ENCODE assay signal across 1 cellular context in the genomic region with DNA sequence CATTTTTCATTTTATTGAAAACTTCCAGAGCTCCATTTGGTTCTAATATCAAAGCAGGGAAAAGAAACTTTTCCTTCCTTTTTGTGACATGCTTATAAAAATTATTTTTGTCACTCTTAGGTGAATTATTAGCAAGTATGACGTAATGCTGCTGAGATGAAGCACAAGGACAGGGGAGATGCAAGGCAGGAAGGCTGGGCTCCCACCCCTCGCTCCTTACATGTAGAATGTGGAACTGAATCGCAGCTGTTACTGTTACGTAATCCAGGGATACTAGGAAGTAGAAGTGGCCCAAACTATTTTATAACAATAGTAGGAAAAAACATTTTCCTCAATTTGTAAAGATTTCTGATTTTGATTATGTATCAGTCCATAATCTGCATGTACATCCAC.
TF ChIP-seq lines count a peak whose summit lies in the region.

No MANE protein-coding gene starts in this region.

TF ChIP-seq in HepG2, 621 proteins besides CTCF, POLR2A, EP300 and RAD21:
- TF ChIP-seq GFI1 (CRISPR knock-in tag; IDR thresholded peaks at IDR 0.05; ENCODE audit: borderline replicate concordance): no peak
- no peak for TF ChIP-seq ZNF850 (CRISPR knock-in tag; conservative IDR thresholded peaks at IDR 0.05)
- TF ChIP-seq ZNF609 (CRISPR knock-in tag; IDR thresholded peaks at IDR 0.05; ENCODE audit: borderline replicate concordance): no peak
- no peak for TF ChIP-seq ZNF180 (CRISPR knock-in tag; IDR thresholded peaks at IDR 0.05; ENCODE audit: borderline replicate concordance, low read depth)
- TF ChIP-seq ZC3H13 (CRISPR knock-in tag; IDR thresholded peaks at IDR 0.05): no peak
- peak; percentile 95 for TF ChIP-seq ATF7 (IDR thresholded peaks at IDR 0.05)
- TF ChIP-seq ATF7 (CRISPR knock-in tag; IDR thresholded peaks at IDR 0.05): no peak
- 0 out of 2 replicates have a peak, but pooled peaks have one; percentile 24 for TF ChIP-seq ELF1 (CRISPR knock-in tag; IDR thresholded peaks at IDR 0.05)
- TF ChIP-seq NR2F2 (IDR thresholded peaks at IDR 0.05; ENCODE audit: borderline replicate concordance, low read depth): no peak
- peak; percentile 76 for TF ChIP-seq CREB1 (IDR thresholded peaks at IDR 0.05)
- TF ChIP-seq CREB1 (CRISPR knock-in tag; IDR thresholded peaks at IDR 0.05): no peak; the same call in 1 of the 2 replicates
- TF ChIP-seq ZNF552 (CRISPR knock-in tag; IDR thresholded peaks at IDR 0.05; ENCODE audit: borderline replicate concordance): no peak
- no peak for TF ChIP-seq GLI4 (CRISPR knock-in tag; IDR thresholded peaks at IDR 0.05; ENCODE audit: borderline replicate concordance)
- peak; percentile 65; the same call in 1 of the 2 replicates for TF ChIP-seq CEBPB (IDR thresholded peaks at IDR 0.05; ENCODE audit: borderline replicate concordance, low read depth, low read length)
- peak; percentile 22; the same call in 1 of the 2 replicates for TF ChIP-seq CEBPG (CRISPR knock-in tag; IDR thresholded peaks at IDR 0.05)
- TF ChIP-seq, protein P1, sequence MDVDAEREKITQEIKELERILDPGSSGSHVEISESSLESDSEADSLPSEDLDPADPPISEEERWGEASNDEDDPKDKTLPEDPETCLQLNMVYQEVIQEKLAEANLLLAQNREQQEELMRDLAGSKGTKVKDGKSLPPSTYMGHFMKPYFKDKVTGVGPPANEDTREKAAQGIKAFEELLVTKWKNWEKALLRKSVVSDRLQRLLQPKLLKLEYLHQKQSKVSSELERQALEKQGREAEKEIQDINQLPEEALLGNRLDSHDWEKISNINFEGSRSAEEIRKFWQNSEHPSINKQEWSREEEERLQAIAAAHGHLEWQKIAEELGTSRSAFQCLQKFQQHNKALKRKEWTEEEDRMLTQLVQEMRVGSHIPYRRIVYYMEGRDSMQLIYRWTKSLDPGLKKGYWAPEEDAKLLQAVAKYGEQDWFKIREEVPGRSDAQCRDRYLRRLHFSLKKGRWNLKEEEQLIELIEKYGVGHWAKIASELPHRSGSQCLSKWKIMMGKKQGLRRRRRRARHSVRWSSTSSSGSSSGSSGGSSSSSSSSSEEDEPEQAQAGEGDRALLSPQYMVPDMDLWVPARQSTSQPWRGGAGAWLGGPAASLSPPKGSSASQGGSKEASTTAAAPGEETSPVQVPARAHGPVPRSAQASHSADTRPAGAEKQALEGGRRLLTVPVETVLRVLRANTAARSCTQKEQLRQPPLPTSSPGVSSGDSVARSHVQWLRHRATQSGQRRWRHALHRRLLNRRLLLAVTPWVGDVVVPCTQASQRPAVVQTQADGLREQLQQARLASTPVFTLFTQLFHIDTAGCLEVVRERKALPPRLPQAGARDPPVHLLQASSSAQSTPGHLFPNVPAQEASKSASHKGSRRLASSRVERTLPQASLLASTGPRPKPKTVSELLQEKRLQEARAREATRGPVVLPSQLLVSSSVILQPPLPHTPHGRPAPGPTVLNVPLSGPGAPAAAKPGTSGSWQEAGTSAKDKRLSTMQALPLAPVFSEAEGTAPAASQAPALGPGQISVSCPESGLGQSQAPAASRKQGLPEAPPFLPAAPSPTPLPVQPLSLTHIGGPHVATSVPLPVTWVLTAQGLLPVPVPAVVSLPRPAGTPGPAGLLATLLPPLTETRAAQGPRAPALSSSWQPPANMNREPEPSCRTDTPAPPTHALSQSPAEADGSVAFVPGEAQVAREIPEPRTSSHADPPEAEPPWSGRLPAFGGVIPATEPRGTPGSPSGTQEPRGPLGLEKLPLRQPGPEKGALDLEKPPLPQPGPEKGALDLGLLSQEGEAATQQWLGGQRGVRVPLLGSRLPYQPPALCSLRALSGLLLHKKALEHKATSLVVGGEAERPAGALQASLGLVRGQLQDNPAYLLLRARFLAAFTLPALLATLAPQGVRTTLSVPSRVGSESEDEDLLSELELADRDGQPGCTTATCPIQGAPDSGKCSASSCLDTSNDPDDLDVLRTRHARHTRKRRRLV (CRISPR knock-in tag; IDR thresholded peaks at IDR 0.05): no peak
- no peak for TF ChIP-seq ZNF510 (CRISPR knock-in tag; IDR thresholded peaks at IDR 0.05; ENCODE audit: low read depth)
- TF ChIP-seq ZNF788 (CRISPR knock-in tag; IDR thresholded peaks at IDR 0.05; ENCODE audit: borderline replicate concordance): peak; percentile 28; the same call in 1 of the 2 replicates
- no peak for TF ChIP-seq DNMT3B (CRISPR knock-in tag; conservative IDR thresholded peaks at IDR 0.05)
- 0 out of 2 replicates have a peak, but pooled peaks have one; percentile 38 for TF ChIP-seq ZNF772 (CRISPR knock-in tag; IDR thresholded peaks at IDR 0.05)
- TF ChIP-seq TBX2 (CRISPR knock-in tag; IDR thresholded peaks at IDR 0.05; ENCODE audit: borderline replicate concordance): peak; percentile 2; the same call in 1 of the 2 replicates
- TF ChIP-seq FOXO1 (CRISPR knock-in tag; IDR thresholded peaks at IDR 0.05): no peak
- TF ChIP-seq ZNF274 (CRISPR knock-in tag; IDR thresholded peaks at IDR 0.05): no peak
- TF ChIP-seq TBP (CRISPR knock-in tag; IDR thresholded peaks at IDR 0.05): no peak
- 0 out of 4 replicates have a peak, but pooled peaks of 1 of the 2 experiments have one; percentile 7 for TF ChIP-seq KLF16 (CRISPR knock-in tag; IDR thresholded peaks at IDR 0.05)
- TF ChIP-seq ARID3A (IDR thresholded peaks at IDR 0.05; ENCODE audit: low read depth, low read length): no peak
- peak; percentile 68; the same call in 1 of the 2 replicates for TF ChIP-seq TFAP4 (IDR thresholded peaks at IDR 0.05; ENCODE audit: borderline replicate concordance, low read depth)
- TF ChIP-seq KDM2A (CRISPR knock-in tag; IDR thresholded peaks at IDR 0.05; ENCODE audit: borderline replicate concordance, low read depth): 0 out of 2 replicates have a peak, but pooled peaks have one; percentile 5
- no peak for TF ChIP-seq ZNF264 (CRISPR knock-in tag; IDR thresholded peaks at IDR 0.05)
- no peak for TF ChIP-seq UBTF (CRISPR knock-in tag; IDR thresholded peaks at IDR 0.05)
- no peak for TF ChIP-seq GTF3A (CRISPR knock-in tag; conservative IDR thresholded peaks at IDR 0.05)
